In the genomic region with DNA sequence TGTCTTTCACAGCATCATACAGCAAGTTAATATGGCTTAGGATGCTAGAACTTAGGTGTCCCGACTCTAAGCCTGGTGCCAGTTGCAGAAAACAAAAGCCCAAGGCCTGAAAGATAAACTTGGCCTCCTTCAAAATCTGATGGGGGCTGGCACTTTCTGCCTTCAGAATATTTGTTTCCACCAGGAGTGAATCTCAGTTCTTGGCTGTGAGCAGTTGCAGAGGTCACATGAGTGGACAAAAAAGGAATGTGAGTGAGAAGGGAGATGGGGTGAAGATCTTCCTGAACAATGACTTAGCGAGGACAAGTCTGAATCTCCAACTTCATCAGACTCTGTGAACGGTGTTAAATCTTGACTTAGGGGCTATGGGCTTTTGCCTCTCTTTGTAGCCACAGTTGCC, we compare ENCODE assay signal across 14 cellular contexts. TPM values are rescaled to one million over a fixed set of nuclear protein-coding genes. Genes with fewer than 3 reads are reported as not detected.
A peak's percentile ranks its signal among the peaks of the same experiment; 100 is the strongest.
DNase-seq lines count a peak whose midpoint lies in the region; ATAC-seq and TF ChIP-seq lines count a peak whose summit lies in the region.
"Had no signal": no experiment of that assay in that cellular context is flagged by ENCODE, and none has a peak within 500 bp of the region (broad histone marks: within the 10 kb centered on the region; RNA-seq: fewer than 3 reads in every experiment).

No MANE protein-coding gene starts in this region.

- H3K9me2 ChIP-seq in PC-9 (ENCODE audit: insufficient read depth): no peaks in the 10 kb centered on the region

- H3K4me1 Mint-ChIP-seq in T-helper 1 cell treated with Interleukin-12 subunit alpha and Interleukin-12 subunit beta and Interleukin-4 antibody, amounts not matched to agents 30 μg/mL and 1 μg/mL, for 36 hours (ENCODE audit: low read depth): peaks cover 34% of the 10 kb centered on the region
- H3K4me1 Mint-ChIP-seq in H9: peaks cover 12 to 16% of the 10 kb centered on the region in 2 experiments

- H3K4me2 ChIP-seq in PC-9 (peak overlapping the region; percentile 51), H9 (ENCODE audit: insufficient read depth, insufficient read length, low read length) (no peak overlapping the region)

- no peak overlapping the region for H2BK12ac ChIP-seq in H9 (ENCODE audit: insufficient read length, low read depth, low read length)

- H3K4ac ChIP-seq in H9 (ENCODE audit: low read depth, low read length): no peak overlapping the region

- H3K9me3 Mint-ChIP-seq in T-helper 1 cell treated with Interleukin-12 subunit alpha and Interleukin-12 subunit beta and Interleukin-4 antibody, amounts not matched to agents 30 μg/mL and 1 μg/mL, for 36 hours: no peaks in the 10 kb centered on the region
- no peaks in the 10 kb centered on the region for H3K9me3 Mint-ChIP-seq in H9
- H3K9me3 Mint-ChIP-seq: activated CD4-positive, alpha-beta T cell treated with anti-CD3 and anti-CD28 coated beads, Interleukin-2, amount 10 ng/mL, durations not matched to agents 7 days and 5 days had no signal

- peaks cover 42% of the 10 kb centered on the region for H3F3A ChIP-seq in PC-9 (ENCODE audit: insufficient read depth, low read depth)

- H2BK15ac ChIP-seq in H9 (ENCODE audit: low read depth, low read length): no peak overlapping the region

- TF ChIP-seq CTCF in PC-9 (conservative IDR thresholded peaks at IDR 0.05) (no peak), fibroblast of mammary gland (conservative IDR thresholded peaks at IDR 0.05; ENCODE audit: control insufficient read depth, insufficient read depth, low read depth, low read length) (no peak), stomach (IDR thresholded peaks at IDR 0.05) (no peak), H9 (conservative IDR thresholded peaks at IDR 0.05) (no peak)

- WGBS in stomach, 5 donors: 81 to 91% (median 85%) methylated on average over 3 of the region's 3 CpGs
- no CpG with 5 or more reads among the region's 3 CpGs for WGBS in H9 (ENCODE audit: extremely low coverage, insufficient read length, low lambda C conversion rate)

- no peak overlapping the region for H4K91ac ChIP-seq in H9 (ENCODE audit: insufficient read length, low read depth, low read length)

- H3K4me1 ChIP-seq in PC-9 (replicated peaks; ENCODE audit: insufficient read depth) (peaks cover 34% of the 10 kb centered on the region), stomach (peaks cover 0 to 18% (median 4%) of the 10 kb centered on the region in 4 donors), H9 (ENCODE audit: insufficient read depth, low read length) (no peaks in the 10 kb centered on the region)
- H3K4me1 ChIP-seq: testis had no signal

- H2BK20ac ChIP-seq in H9 (ENCODE audit: low read depth, low read length, poor library complexity, severe bottlenecking): no peak overlapping the region

- H3K36me3 ChIP-seq in PC-9 (ENCODE audit: low read depth) (no peaks in the 10 kb centered on the region), stomach (no peaks in the 10 kb centered on the region)

- H3K27me3 Mint-ChIP-seq in T-helper 1 cell treated with Interleukin-12 subunit alpha and Interleukin-12 subunit beta and Interleukin-4 antibody, amounts not matched to agents 30 μg/mL and 1 μg/mL, for 36 hours (ENCODE audit: low read depth): no peaks in the 10 kb centered on the region
- H3K27me3 Mint-ChIP-seq in H9 (ENCODE audit: low read depth): peaks cover 82% of the 10 kb centered on the region

- H3K9me3 ChIP-seq in PC-9 (ENCODE audit: insufficient read depth, low read depth) (no peaks in the 10 kb centered on the region), stomach (no peaks in the 10 kb centered on the region), H9 (ENCODE audit: control insufficient read depth, low read depth, low read length) (no peaks in the 10 kb centered on the region)
- H3K9me3 ChIP-seq: testis had no signal

- no peak overlapping the region for H4K5ac ChIP-seq in H9 (ENCODE audit: insufficient read length, low read depth, low read length)

- no peak overlapping the region for H3K23ac ChIP-seq in H9 (ENCODE audit: insufficient read length, low read depth, low read length)

- intact Hi-C loops in PC-9 (cut with micrococcal nuclease; ENCODE audit: unreplicated experiment): no loop called here
- intact Hi-C loops in stomach (cut with DNase I; ENCODE audit: low total_unique reads): no loop called here

- H2BK5ac ChIP-seq in H9 (ENCODE audit: insufficient read length, low read length): no peak overlapping the region

- no peaks in the 10 kb centered on the region for H3K36me3 Mint-ChIP-seq in T-helper 1 cell treated with Interleukin-12 subunit alpha and Interleukin-12 subunit beta and Interleukin-4 antibody, amounts not matched to agents 30 μg/mL and 1 μg/mL, for 36 hours (ENCODE audit: low read depth)
- no peaks in the 10 kb centered on the region for H3K36me3 Mint-ChIP-seq in H9 (ENCODE audit: insufficient read depth in 1 of 3, low read depth in 3 of 3)

- H3K9ac ChIP-seq in H9 (ENCODE audit: extremely low read depth, insufficient read length, low read length): no peak overlapping the region

- H3K27ac Mint-ChIP-seq in T-helper 1 cell treated with Interleukin-12 subunit alpha and Interleukin-12 subunit beta and Interleukin-4 antibody, amounts not matched to agents 30 μg/mL and 1 μg/mL, for 36 hours: peak overlapping the region; percentile 36
- H3K27ac Mint-ChIP-seq in H9: no peak overlapping the region
- H3K27ac Mint-ChIP-seq: activated CD4-positive, alpha-beta T cell treated with anti-CD3 and anti-CD28 coated beads, Interleukin-2, amount 10 ng/mL, durations not matched to agents 7 days and 5 days had no signal

- H3K79me2 ChIP-seq in PC-9 (ENCODE audit: low read depth): no peaks in the 10 kb centered on the region
- H3K79me2 ChIP-seq in H9 (ENCODE audit: insufficient read depth, low read length): no peaks in the 10 kb centered on the region

- no TSS peak for BruUV-seq in PC-9 (replicated peaks; lab: Mats Ljungman, UMichigan)

- no peaks in the 10 kb centered on the region for H3K23me2 ChIP-seq in H9 (ENCODE audit: insufficient read length, low read depth, low read length, poor library complexity, severe bottlenecking)

- TF ChIP-seq POLR2A in stomach (IDR thresholded peaks at IDR 0.05): no peak
- no peak for TF ChIP-seq POLR2A in GM18505 (IDR thresholded peaks at IDR 0.05; ENCODE audit: borderline replicate concordance, extremely low read depth, insufficient read depth, insufficient read length)

- H3K14ac ChIP-seq in H9 (ENCODE audit: insufficient read depth, low read length): no peak overlapping the region

- H2BK120ac ChIP-seq in H9 (ENCODE audit: low read depth, low read length, poor library complexity, severe bottlenecking): no peak overlapping the region

- no peak overlapping the region for H3K4me3 Mint-ChIP-seq in T-helper 1 cell treated with Interleukin-12 subunit alpha and Interleukin-12 subunit beta and Interleukin-4 antibody, amounts not matched to agents 30 μg/mL and 1 μg/mL, for 36 hours
- no peak overlapping the region for H3K4me3 Mint-ChIP-seq in H9
- H3K4me3 Mint-ChIP-seq: activated CD4-positive, alpha-beta T cell treated with anti-CD3 and anti-CD28 coated beads, Interleukin-2, amount 10 ng/mL, durations not matched to agents 7 days and 5 days had no signal

- H3T11ph ChIP-seq in H9 (ENCODE audit: low read length): no peak overlapping the region

- POLR2A ChIA-PET in PC-9 (lab: Charles Lee; ENCODE audit: unreplicated experiment): no interaction called here

- H4K8ac ChIP-seq in H9 (replicated peaks; ENCODE audit: insufficient read length, low read depth, low read length): no peak overlapping the region

- H3K4me3 ChIP-seq in PC-9 (no peak overlapping the region), fibroblast of mammary gland (ENCODE audit: control insufficient read depth, low read depth, low read length) (no peak overlapping the region), stomach (no peak overlapping the region)
- H3K4me3 ChIP-seq: testis had no signal

- H3K27ac ChIP-seq in PC-9: peak overlapping the region; percentile 82
- H3K27ac ChIP-seq in stomach: peak overlapping the region in 4 of 5 donors; percentile 15 to 62 (median 50)
- H3K27ac ChIP-seq in H9 (ENCODE audit: insufficient read length, low read depth, low read length): no peak overlapping the region
- H3K27ac ChIP-seq: testis had no signal

- no peak for TF ChIP-seq EP300 in stomach (IDR thresholded peaks at IDR 0.05)

- ATAC-seq in GM18505 (IDR thresholded peaks at IDR 0.05; ENCODE audit: unreplicated experiment) (no peak), HG03571 (IDR thresholded peaks at IDR 0.05; ENCODE audit: unreplicated experiment) (no peak)

- no peaks in the 10 kb centered on the region for H3K79me1 ChIP-seq in H9 (ENCODE audit: insufficient read depth, low read depth, low read length, poor library complexity, severe bottlenecking)

- H4K20me1 ChIP-seq in PC-9 (ENCODE audit: insufficient read depth) (no peaks in the 10 kb centered on the region), H9 (ENCODE audit: control insufficient read depth, insufficient read depth, insufficient read length) (no peaks in the 10 kb centered on the region)

- no peak overlapping the region for H2AK5ac ChIP-seq in H9 (ENCODE audit: insufficient read length, low read length)

- H3K27me3 ChIP-seq in PC-9 (ENCODE audit: insufficient read depth, low read depth) (no peaks in the 10 kb centered on the region), stomach (peaks cover 0 to 17% (median 0%) of the 10 kb centered on the region in 3 donors), H9 (ENCODE audit: insufficient read depth, low read length) (no peaks in the 10 kb centered on the region)
- H3K27me3 ChIP-seq: testis had no signal

- H3K56ac ChIP-seq in H9 (ENCODE audit: insufficient read length, low read depth, low read length): no peak overlapping the region

- CTCF ChIA-PET in PC-9 (lab: Charles Lee): no interaction called here

- no peak overlapping the region for H3K18ac ChIP-seq in H9 (ENCODE audit: insufficient read length, low read depth, low read length)

- no peak overlapping the region for H2AFZ ChIP-seq in PC-9
- H2AFZ ChIP-seq in H9 (ENCODE audit: low read length): no peak overlapping the region

- no peak for DNase-seq in T-helper 1 cell
- DNase-seq in PC-9: no peak
- peak; percentile 72 for DNase-seq in fibroblast of mammary gland (ENCODE audit: low read depth)
- DNase-seq in stomach: no peak
- DNase-seq in H9: no peak
- DNase-seq: activated CD4-positive, alpha-beta T cell treated with anti-CD3 and anti-CD28 coated beads, Interleukin-2, amount 10 ng/mL, durations not matched to agents 7 days and 5 days; NCI-H1694 treated with DMSO at 0.1 percent for 48 hours; NK-92 treated with Interleukin-12 subunit alpha and Interleukin-12 subunit beta, amount 100 ng/mL, for 24 hours; T-helper 2 cell; testis had no signal

RNA-seq across cellular contexts. Expression of a gene that starts 46.6 kb away (rescaled TPM):
- total RNA-seq in PC-9 (2021) (not detected in 2 replicates), stomach (not detected), H9 (2021) (not detected in 2 replicates)
- under 1 TPM in 1 of 3 donors, not detected in 2; 0.28 TPM for polyA plus RNA-seq in stomach
- total RNA-seq: activated CD4-positive, alpha-beta T cell treated with anti-CD3 and anti-CD28 coated beads, Interleukin-2, amount 10 ng/mL, durations not matched to agents 7 days and 5 days; liver had no signal
- polyA plus RNA-seq: liver had no signal

RNA-seq across cellular contexts. Expression of a gene that starts 54.2 kb away (rescaled TPM):
- total RNA-seq in PC-9 (2021) (0.31 and 0.85 TPM in 2 replicates), stomach (1 to 10 TPM in 3 of 5 donors, not detected in 2; 2.4 to 4.1 (median 3.2) TPM), H9 (2021) (not detected in 2 replicates)
- 1 to 10 TPM; 2.7 to 4.4 (median 3.2) TPM for polyA plus RNA-seq in stomach
